Comparison of ENCODE assay signal across 20 cellular contexts in the genomic region with DNA sequence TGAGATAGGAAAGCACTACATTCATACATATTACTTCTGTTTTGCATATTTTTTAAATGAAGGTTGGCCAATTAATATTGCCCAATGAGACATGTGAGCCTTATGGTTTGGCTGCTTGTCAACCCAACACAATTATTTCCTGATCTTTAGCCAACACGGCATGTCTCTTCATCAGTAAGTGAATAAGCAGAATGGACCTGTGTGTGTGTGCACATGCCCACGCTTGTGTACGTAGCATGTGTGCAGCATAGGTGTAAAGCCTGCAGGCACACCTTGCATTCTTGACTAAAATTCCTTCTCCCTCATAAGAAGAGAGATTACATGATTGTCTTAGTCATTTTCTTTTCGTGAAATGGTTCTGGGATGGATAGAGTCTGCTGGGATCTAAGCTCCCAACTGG.
DNase-seq lines count a peak whose midpoint lies in the region; ATAC-seq, FAIRE-seq and TF ChIP-seq lines count a peak whose summit lies in the region.
"Had no signal": no experiment of that assay in that cellular context is flagged by ENCODE, and none has a peak within 500 bp of the region (broad histone marks: within the 10 kb centered on the region; RNA-seq: fewer than 3 reads in every experiment).

No MANE protein-coding gene starts in this region.

- H3K23ac ChIP-seq in mesenchymal stem cell (ENCODE audit: low read length in 2 of 2): no peak overlapping the region

- H3K27me3 Mint-ChIP-seq in CD14-positive monocyte (ENCODE audit: low read depth in 3 of 3) (peaks cover 3 to 7% (median 3%) of the 10 kb centered on the region in 3 donors), endothelial cell (ENCODE audit: unreplicated experiment) (no peaks in the 10 kb centered on the region)
- no peaks in the 10 kb centered on the region for H3K27me3 Mint-ChIP-seq in stimulated activated naive CD8-positive, alpha-beta T cell treated with anti-CD3 and anti-CD28 coated beads, Interleukin-15, amount 100 ng/mL, for 72 hours

- H2BK5ac ChIP-seq in mesenchymal stem cell (ENCODE audit: low read depth, low read length, poor library complexity, severe bottlenecking): no peak overlapping the region

- no peak overlapping the region for H2AK5ac ChIP-seq in mesenchymal stem cell (ENCODE audit: low read length, severe bottlenecking)

- DNase-seq in CD14-positive monocyte (ENCODE audit: low spot score) (no peak), NCI-H446 treated with DMSO at 0.1 percent for 48 hours (lab: John Stamatoyannopoulos, UW) (peak; percentile 41), endothelial cell (ENCODE audit: low spot score) (no peak), mesenchymal stem cell (no peak), mucosa of descending colon (no peak), 8988T (no peak), H54 (ENCODE audit: insufficient read length, low spot score) (no peak)
- no peak for DNase-seq in stimulated activated naive CD8-positive, alpha-beta T cell treated with anti-CD3 and anti-CD28 coated beads, Interleukin-15, amount 100 ng/mL, for 72 hours
- DNase-seq: activated CD4-positive, alpha-beta T cell treated with anti-CD3 and anti-CD28 coated beads, Interleukin-2, amount 50 U/mL, for 4 hours; activated T-cell treated with anti-CD3 and anti-CD28 coated beads, Interleukin-2, amount 50 U/mL, for 4 hours; brain microvascular endothelial cell; dorsolateral prefrontal cortex; left colon; MG63; NCI-H2029 treated with DMSO at 0.1 percent for 48 hours; NCI-H526 treated with DMSO at 0.1 percent for 48 hours; occipital lobe; stimulated activated CD4-positive, alpha-beta T cell treated with anti-CD3 and anti-CD28 coated beads, Interleukin-1b, Interleukin-23, amount 100 ng/mL, for 48 hours had no signal

- no peak overlapping the region for H4K8ac ChIP-seq in mesenchymal stem cell (ENCODE audit: low read length)

- ATAC-seq in stimulated activated naive CD8-positive, alpha-beta T cell treated with anti-CD3 and anti-CD28 coated beads, Interleukin-15, amount 100 ng/mL, for 72 hours: no peak
- ATAC-seq in mucosa of descending colon: no peak
- ATAC-seq: activated naive CD4-positive, alpha-beta T cell treated with anti-CD3 and anti-CD28 coated beads, Interleukin-2, amount 50 U/mL, for 72 hours; activated T-cell treated with anti-CD3 and anti-CD28 coated beads, Interleukin-2, amount 50 U/mL, for 4 hours; left colon had no signal

- H4K91ac ChIP-seq in mesenchymal stem cell (ENCODE audit: low read length): no peak overlapping the region

- H3K4me1 Mint-ChIP-seq in CD14-positive monocyte: peaks cover 29% of the 10 kb centered on the region
- H3K4me1 Mint-ChIP-seq in endothelial cell (ENCODE audit: unreplicated experiment): peaks cover 83% of the 10 kb centered on the region
- H3K4me1 Mint-ChIP-seq in stimulated activated naive CD8-positive, alpha-beta T cell treated with anti-CD3 and anti-CD28 coated beads, Interleukin-15, amount 100 ng/mL, for 72 hours: no peaks in the 10 kb centered on the region

- no peaks in the 10 kb centered on the region for H3K9me3 ChIP-seq in mesenchymal stem cell (ENCODE audit: control insufficient read depth, low read length)
- H3K9me3 ChIP-seq in mucosa of descending colon: no peaks in the 10 kb centered on the region
- H3K9me3 ChIP-seq: MG63 had no signal

- H3K4me1 ChIP-seq in mesenchymal stem cell (ENCODE audit: control insufficient read depth, insufficient read depth, low read depth, low read length) (no peaks in the 10 kb centered on the region), mucosa of descending colon (ENCODE audit: low read depth) (no peaks in the 10 kb centered on the region)

- H2BK12ac ChIP-seq in mesenchymal stem cell (ENCODE audit: low read length in 2 of 2): no peak overlapping the region

- H3K27ac ChIP-seq in mesenchymal stem cell (ENCODE audit: low read length, poor library complexity, severe bottlenecking): no peak overlapping the region
- H3K27ac ChIP-seq: brain microvascular endothelial cell, dorsolateral prefrontal cortex had no signal

- WGBS in mesenchymal stem cell: 64% methylated on average over 4 of the region's 4 CpGs

- TF ChIP-seq CTCF in CD14-positive monocyte (IDR thresholded peaks at IDR 0.05) (no peak), endothelial cell (IDR thresholded peaks at IDR 0.05; ENCODE audit: unreplicated experiment) (no peak), mucosa of descending colon (IDR thresholded peaks at IDR 0.05) (no peak)

- no peak overlapping the region for H3K4me2 ChIP-seq in mesenchymal stem cell (ENCODE audit: low read length, poor library complexity, severe bottlenecking)

- H3K9me3 Mint-ChIP-seq in CD14-positive monocyte (peaks cover 0 to 3% (median 0%) of the 10 kb centered on the region in 7 donors), endothelial cell (ENCODE audit: unreplicated experiment) (no peaks in the 10 kb centered on the region)
- no peaks in the 10 kb centered on the region for H3K9me3 Mint-ChIP-seq in stimulated activated naive CD8-positive, alpha-beta T cell treated with anti-CD3 and anti-CD28 coated beads, Interleukin-15, amount 100 ng/mL, for 72 hours
- H3K9me3 Mint-ChIP-seq: activated naive CD4-positive, alpha-beta T cell treated with anti-CD3 and anti-CD28 coated beads, Interleukin-2, amount 50 U/mL, for 72 hours; activated T-cell treated with anti-CD3 and anti-CD28 coated beads, Interleukin-2, amount 50 U/mL, for 4 hours had no signal

- no peak overlapping the region for H2AFZ ChIP-seq in mesenchymal stem cell (ENCODE audit: low read depth, low read length)

- peak overlapping the region; percentile 28 for H3K9ac ChIP-seq in mesenchymal stem cell (ENCODE audit: low read length)

- H3K79me1 ChIP-seq in mesenchymal stem cell (replicated peaks; ENCODE audit: low read length, poor library complexity, severe bottlenecking): no peaks in the 10 kb centered on the region

- no peak overlapping the region for H2BK120ac ChIP-seq in mesenchymal stem cell (ENCODE audit: low read depth, low read length)

- H3K36me3 ChIP-seq in mesenchymal stem cell (ENCODE audit: control insufficient read depth in 1 of 2, insufficient read depth in 2 of 2, low read depth in 1 of 2, low read length in 2 of 2): no peaks in the 10 kb centered on the region
- no peaks in the 10 kb centered on the region for H3K36me3 ChIP-seq in mucosa of descending colon (ENCODE audit: low read depth)
- H3K36me3 ChIP-seq: brain microvascular endothelial cell, MG63 had no signal

- H3K27ac Mint-ChIP-seq in CD14-positive monocyte (peak overlapping the region in 4 of 7 donors; percentile 40 to 73 (median 42)), endothelial cell (ENCODE audit: unreplicated experiment) (peak overlapping the region; percentile 28)
- no peak overlapping the region for H3K27ac Mint-ChIP-seq in stimulated activated naive CD8-positive, alpha-beta T cell treated with anti-CD3 and anti-CD28 coated beads, Interleukin-15, amount 100 ng/mL, for 72 hours
- H3K27ac Mint-ChIP-seq: activated naive CD4-positive, alpha-beta T cell treated with anti-CD3 and anti-CD28 coated beads, Interleukin-2, amount 50 U/mL, for 72 hours had no signal

- no peak overlapping the region for H3K14ac ChIP-seq in mesenchymal stem cell (ENCODE audit: low read length in 2 of 2)

- no peaks in the 10 kb centered on the region for H3K36me3 Mint-ChIP-seq in CD14-positive monocyte
- H3K36me3 Mint-ChIP-seq in endothelial cell (ENCODE audit: low read depth, unreplicated experiment): no peaks in the 10 kb centered on the region
- H3K36me3 Mint-ChIP-seq: activated naive CD4-positive, alpha-beta T cell treated with anti-CD3 and anti-CD28 coated beads, Interleukin-2, amount 50 U/mL, for 72 hours had no signal

- TF ChIP-seq POLR2A in H54 (IDR thresholded peaks at IDR 0.05; ENCODE audit: low read depth, low read length): no peak

- no peak overlapping the region for H2BK15ac ChIP-seq in mesenchymal stem cell (ENCODE audit: low read depth, poor library complexity, severe bottlenecking)

- no peak overlapping the region for H3K18ac ChIP-seq in mesenchymal stem cell (ENCODE audit: low read depth in 1 of 2, low read length in 2 of 2)

- intact Hi-C loops in CD14-positive monocyte (cut with micrococcal nuclease): loop anchor here in 1 of 2 donors (5.0 kb wide), 2 partner anchors 35 to 85 kb away; no protein-coding TSS in a partner anchor
- intact Hi-C loops in mucosa of descending colon (cut with DNase I, micrococcal nuclease): no loop called here

- no peak for FAIRE-seq in H54 (lab: Jason Lieb, UNC)
- FAIRE-seq: RCC 7860 had no signal

- H3K27me3 ChIP-seq in mesenchymal stem cell (ENCODE audit: control insufficient read depth in 1 of 2, insufficient read depth in 1 of 2, low read length in 2 of 2): no peaks in the 10 kb centered on the region
- H3K27me3 ChIP-seq: brain microvascular endothelial cell, dorsolateral prefrontal cortex, MG63 had no signal

- H3K4me3 Mint-ChIP-seq in CD14-positive monocyte (peak overlapping the region in 1 of 2 donors; percentile 63), endothelial cell (ENCODE audit: unreplicated experiment) (no peak overlapping the region)
- H3K4me3 Mint-ChIP-seq in stimulated activated naive CD8-positive, alpha-beta T cell treated with anti-CD3 and anti-CD28 coated beads, Interleukin-15, amount 100 ng/mL, for 72 hours: no peak overlapping the region
- H3K4me3 Mint-ChIP-seq: activated T-cell treated with anti-CD3 and anti-CD28 coated beads, Interleukin-2, amount 50 U/mL, for 4 hours had no signal

- H3K4me3 ChIP-seq in mesenchymal stem cell (ENCODE audit: insufficient read depth in 1 of 2, low read depth in 1 of 2, low read length in 2 of 2): no peak overlapping the region
- H3K4me3 ChIP-seq in mucosa of descending colon: no peak overlapping the region
- H3K4me3 ChIP-seq: dorsolateral prefrontal cortex, MG63 had no signal

- no peak overlapping the region for H3K4ac ChIP-seq in mesenchymal stem cell (ENCODE audit: low read depth in 1 of 2, low read length in 2 of 2)

Comparison
In these comparisons a context has a peak if more than half of its experiments do, and no peak if none do; other contexts are left out.
1. H3K27ac Mint-ChIP-seq: peak in CD14-positive monocyte (4 of 7) and endothelial cell (single experiment); none in stimulated activated naive CD8-positive, alpha-beta T cell treated with anti-CD3 and anti-CD28 coated beads, Interleukin-15, amount 100 ng/mL, for 72 hours (0 of 2).